In the genomic region with DNA sequence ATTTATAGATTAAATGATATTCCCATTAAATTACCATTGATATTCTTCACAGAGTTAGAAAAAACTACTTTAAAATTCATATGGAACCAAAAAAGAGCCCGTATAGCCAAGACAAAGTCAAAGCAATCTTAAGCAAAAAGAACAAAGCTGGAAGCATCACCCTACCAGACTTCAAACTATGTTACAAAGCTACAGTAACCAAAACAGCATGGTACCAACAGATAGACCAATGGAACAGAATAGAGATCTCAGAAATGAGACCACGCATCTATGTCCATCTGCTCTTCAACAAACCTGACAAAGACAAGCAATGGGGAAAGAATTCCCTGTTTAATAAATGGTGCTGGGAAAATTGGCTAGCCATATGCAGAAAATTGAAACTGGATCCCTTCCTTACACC, we compare ENCODE assay signal across 2 cellular contexts. TPM values are rescaled to one million over a fixed set of nuclear protein-coding genes. Genes with fewer than 3 reads are reported as not detected.
"Had no signal": no experiment of that assay in that cellular context is flagged by ENCODE, and none has a peak within 500 bp of the region (broad histone marks: within the 10 kb centered on the region; RNA-seq: fewer than 3 reads in every experiment).

No MANE protein-coding gene starts in this region.

RNA-seq across cellular contexts. Expression of a gene that starts 45.6 kb away (rescaled TPM):
- total RNA-seq: naive thymus-derived CD4-positive, alpha-beta T cell had no signal
- polyA plus RNA-seq: immature natural killer cell; naive thymus-derived CD4-positive, alpha-beta T cell had no signal
